Comparison of ENCODE assay signal across 21 cellular contexts in genomic region chr20:8964944-8965562, GRCh38.
"Had no signal": no experiment of that assay in that cellular context is flagged by ENCODE, and none has a peak within 500 bp of the region (broad histone marks: within the 10 kb centered on the region; RNA-seq: fewer than 3 reads in every experiment).

No MANE protein-coding gene starts in this region.

- H3K9me3 ChIP-seq: body of pancreas, mucosa of descending colon, upper lobe of left lung had no signal

- DNase-seq: activated CD4-positive, alpha-beta memory T cell treated with anti-CD3 and anti-CD28 coated beads for 36 hours; activated CD4-positive, alpha-beta T cell treated with anti-CD3 and anti-CD28 coated beads for 48 hours; activated effector memory CD4-positive, alpha-beta T cell treated with anti-CD3 and anti-CD28 coated beads, Interleukin-2, amount 50 U/mL, for 16 hours; activated naive CD4-positive, alpha-beta T cell treated with anti-CD3 and anti-CD28 coated beads, Interleukin-2, amount 10 ng/mL, durations not matched to agents 7 days and 5 days; activated T-cell treated with anti-CD3 and anti-CD28 coated beads for 4 hours; anterior cingulate cortex; body of pancreas; erythroblast; foreskin keratinocyte; hippocampal formation; kidney glomerular epithelial cell; mucosa of descending colon; occipital lobe; spleen; stimulated activated CD4-positive, alpha-beta T cell treated with anti-CD3 and anti-CD28 coated beads, Interleukin-4, amount 100 ng/mL, for 24 hours; stimulated activated naive CD4-positive, alpha-beta T cell treated with Interleukin-2 at 50 U/mL for 16 hours; SW 1271; T-helper 2 cell; upper lobe of left lung had no signal

- H3K36me3 Mint-ChIP-seq: activated CD4-positive, alpha-beta memory T cell treated with anti-CD3 and anti-CD28 coated beads for 36 hours; activated naive CD4-positive, alpha-beta T cell treated with anti-CD3 and anti-CD28 coated beads, Interleukin-2, amount 10 ng/mL, durations not matched to agents 7 days and 5 days; memory B cell had no signal

- H3K36me3 ChIP-seq: cardiac muscle cell, spleen, upper lobe of left lung had no signal

- ATAC-seq: body of pancreas, foreskin keratinocyte, mucosa of descending colon had no signal

- H3K4me3 Mint-ChIP-seq: activated CD4-positive, alpha-beta memory T cell treated with anti-CD3 and anti-CD28 coated beads for 36 hours; activated naive CD4-positive, alpha-beta T cell treated with anti-CD3 and anti-CD28 coated beads, Interleukin-2, amount 10 ng/mL, durations not matched to agents 7 days and 5 days; memory B cell had no signal

- H3K27ac ChIP-seq: body of pancreas, cardiac muscle cell, foreskin keratinocyte, spleen, upper lobe of left lung had no signal

- H3K27me3 ChIP-seq: body of pancreas, cardiac muscle cell, foreskin keratinocyte, upper lobe of left lung had no signal

- H3K27me3 Mint-ChIP-seq: activated CD4-positive, alpha-beta memory T cell treated with anti-CD3 and anti-CD28 coated beads for 36 hours; activated naive CD4-positive, alpha-beta T cell treated with anti-CD3 and anti-CD28 coated beads, Interleukin-2, amount 10 ng/mL, durations not matched to agents 7 days and 5 days; memory B cell had no signal

- H3K9me3 Mint-ChIP-seq: activated CD4-positive, alpha-beta memory T cell treated with anti-CD3 and anti-CD28 coated beads for 36 hours had no signal

- H3K27ac Mint-ChIP-seq: activated CD4-positive, alpha-beta memory T cell treated with anti-CD3 and anti-CD28 coated beads for 36 hours; activated naive CD4-positive, alpha-beta T cell treated with anti-CD3 and anti-CD28 coated beads, Interleukin-2, amount 10 ng/mL, durations not matched to agents 7 days and 5 days; memory B cell had no signal

- H3K4me3 ChIP-seq: body of pancreas, cardiac muscle cell, mucosa of descending colon, spleen, upper lobe of left lung had no signal

- H3K4me1 Mint-ChIP-seq: activated naive CD4-positive, alpha-beta T cell treated with anti-CD3 and anti-CD28 coated beads, Interleukin-2, amount 10 ng/mL, durations not matched to agents 7 days and 5 days; memory B cell had no signal

- H3K4me1 ChIP-seq: body of pancreas, foreskin keratinocyte, spleen, upper lobe of left lung had no signal
